11 cellular contexts compared by ENCODE assay signal in genomic region chr17:82780981-82781893, GRCh38. TPM values are rescaled to one million over a fixed set of nuclear protein-coding genes. Genes with fewer than 3 reads are reported as not detected.
DNase-seq lines count a peak whose midpoint lies in the region; ATAC-seq and TF ChIP-seq lines count a peak whose summit lies in the region.
"Had no signal": no experiment of that assay in that cellular context is flagged by ENCODE, and none has a peak within 500 bp of the region (broad histone marks: within the 10 kb centered on the region; RNA-seq: fewer than 3 reads in every experiment).

No MANE protein-coding gene starts in this region.

- H3K9me3 ChIP-seq in SK-N-SH (no peaks in the 10 kb centered on the region), HEK293 (ENCODE audit: control insufficient read depth, insufficient read depth, low read depth, low read length) (no peaks in the 10 kb centered on the region), osteoblast (ENCODE audit: low read depth, low read length) (no peaks in the 10 kb centered on the region)
- H3K9me3 ChIP-seq: transverse colon had no signal

- WGBS in SK-N-SH (ENCODE audit: low lambda C conversion rate), result 80% methylated on average over 27 of the region's 27 CpGs

- H3K4me1 ChIP-seq in SK-N-SH (ENCODE audit: control insufficient read depth in 1 of 2, insufficient read depth in 2 of 2, low read depth in 1 of 2, low read length in 1 of 2) (no peaks in the 10 kb centered on the region; a peak in 2 of 4 replicates), HEK293 (ENCODE audit: control insufficient read depth, insufficient read depth, low read length) (no peaks in the 10 kb centered on the region), osteoblast (ENCODE audit: insufficient read depth, low read length) (no peaks in the 10 kb centered on the region)

- POLR2A ChIA-PET in SK-N-SH (lab: Yijun Ruan, JAX), result interaction anchor here (0.7 kb wide), 1 partner anchor 136 kb away, joined by 3 read pairs; no protein-coding TSS in a partner anchor
- POLR2A ChIA-PET in HEK293 (lab: Yijun Ruan, JAX), result no interaction called here

- H3K4me2 ChIP-seq in SK-N-SH, result no peak overlapping the region
- no peak overlapping the region for H3K4me2 ChIP-seq in osteoblast (ENCODE audit: insufficient read depth, low read length)

- H3K27ac ChIP-seq in SK-N-SH (ENCODE audit: low read depth in 2 of 2, low read length in 1 of 2) (no peak overlapping the region), HEK293 (ENCODE audit: extremely low read depth, low read depth, low read length) (no peak overlapping the region), osteoblast (ENCODE audit: low read depth, low read length) (no peak overlapping the region)

- H4K20me1 ChIP-seq in SK-N-SH (ENCODE audit: insufficient read depth), result peaks cover 14% of the 10 kb centered on the region; the same call in 1 of the 2 replicates
- no peaks in the 10 kb centered on the region for H4K20me1 ChIP-seq in osteoblast (ENCODE audit: insufficient read depth, low read length)

- DNase-seq in SK-N-SH (no peak), osteoblast (ENCODE audit: insufficient read length, low spot score, missing footprints) (peak; percentile 48), NCI-H2196 (lab: John Stamatoyannopoulos, UW; ENCODE audit: unreplicated experiment) (no peak), NCI-H524 treated with DMSO at 0.1 percent for 48 hours (lab: John Stamatoyannopoulos, UW) (no peak), CD14-positive monocyte (ENCODE audit: low spot score) (no peak)

- H3K27me3 ChIP-seq in SK-N-SH (ENCODE audit: insufficient read depth) (no peaks in the 10 kb centered on the region), osteoblast (ENCODE audit: insufficient read depth, low read length) (no peaks in the 10 kb centered on the region)
- H3K27me3 ChIP-seq: transverse colon had no signal

- H3K36me3 ChIP-seq in SK-N-SH (replicated peaks in 1 of 2; ENCODE audit: control insufficient read depth in 1 of 2, insufficient read depth in 2 of 2, low read length in 1 of 2) (peaks cover 13 to 23% of the 10 kb centered on the region in 2 experiments), HEK293 (ENCODE audit: control insufficient read depth in 2 of 2, insufficient read depth in 1 of 2, low read length in 2 of 2) (peaks cover 21 to 46% of the 10 kb centered on the region in 2 experiments; a peak in 2 of 3 replicates), osteoblast (ENCODE audit: insufficient read depth, low read length) (peaks cover 13% of the 10 kb centered on the region)
- H3K36me3 ChIP-seq: transverse colon had no signal

- TF ChIP-seq EP300 in SK-N-SH (IDR thresholded peaks at IDR 0.05; ENCODE audit: borderline replicate concordance in 1 of 2, low read depth in 1 of 2, low read length in 1 of 2), result no peak

- CTCF ChIA-PET in SK-N-SH (lab: Yijun Ruan, JAX), result interaction anchor here (0.6 to 3.7 kb wide), 51 partner anchors 8 to 425 kb away, joined by 3 to 49 read pairs (median 5); no protein-coding TSS in a partner anchor
- CTCF ChIA-PET in HEK293 (lab: Yijun Ruan, JAX), result interaction anchor here (0.5 to 2.1 kb wide), 28 partner anchors 8 to 431 kb away, joined by 3 to 16 read pairs (median 4); no protein-coding TSS in a partner anchor

- H3K4me3 ChIP-seq in SK-N-SH (ENCODE audit: low read depth in 2 of 2, low read length in 1 of 2) (no peak overlapping the region; a peak in 1 of 4 replicates), HEK293 (ENCODE audit: low read depth, low read length) (no peak overlapping the region), osteoblast (ENCODE audit: insufficient read depth, low read length) (no peak overlapping the region)
- H3K4me3 ChIP-seq: transverse colon had no signal

- no peak overlapping the region for H2AFZ ChIP-seq in SK-N-SH (ENCODE audit: low read depth)
- no peak overlapping the region for H2AFZ ChIP-seq in osteoblast (ENCODE audit: low read length)

- TF ChIP-seq CTCF in SK-N-SH (IDR thresholded peaks at IDR 0.05) (no peak), HEK293 (tag by site-specific recombination; IDR thresholded peaks at IDR 0.05) (no peak), osteoblast (IDR thresholded peaks at IDR 0.05; ENCODE audit: extremely low read depth, low read depth, low read length) (no peak), CD14-positive monocyte (IDR thresholded peaks at IDR 0.05) (no peak)

- peak overlapping the region in 1 of 7 donors; percentile 50 for H3K27ac Mint-ChIP-seq in CD14-positive monocyte

- H3K36me3 Mint-ChIP-seq in CD14-positive monocyte, result peaks cover 24 to 40% of the 10 kb centered on the region in 2 donors

- H3K27me3 Mint-ChIP-seq in CD14-positive monocyte (ENCODE audit: low read depth in 3 of 3), result peaks cover 0 to 3% (median 2%) of the 10 kb centered on the region in 3 donors

- H3K9me2 ChIP-seq in SK-N-SH, result no peaks in the 10 kb centered on the region

- intact Hi-C loops in CD14-positive monocyte (cut with micrococcal nuclease), result loop anchor here in 1 of 2 donors (5.0 kb wide), 1 partner anchor 131 kb away; no protein-coding TSS in a partner anchor

- no peak for TF ChIP-seq RAD21 in SK-N-SH (IDR thresholded peaks at IDR 0.05; ENCODE audit: low read length)

- H3F3A ChIP-seq in SK-N-SH (replicated peaks; ENCODE audit: insufficient read depth), result peaks cover 3% of the 10 kb centered on the region

- peak; percentile 60 for ATAC-seq in SK-N-SH treated with all-trans-retinoic acid at 6 μM for 48 hours
- ATAC-seq in esophagus mucosa, result peak; percentile 16

- peaks cover 0 to 4% (median 0%) of the 10 kb centered on the region in 7 donors for H3K9me3 Mint-ChIP-seq in CD14-positive monocyte
- H3K9me3 Mint-ChIP-seq: T-helper 2 cell treated with Interferon-gamma antibody and Interleukin-4, amounts not matched to agents 5 μg/mL and 100 μg/mL, for 36 hours had no signal

- H3K9ac ChIP-seq in SK-N-SH, result no peak overlapping the region

- peaks cover 13% of the 10 kb centered on the region for H3K4me1 Mint-ChIP-seq in CD14-positive monocyte

- H3K4me3 Mint-ChIP-seq in CD14-positive monocyte, result no peak overlapping the region
- H3K4me3 Mint-ChIP-seq: T-helper 2 cell treated with Interferon-gamma antibody and Interleukin-4, amounts not matched to agents 5 μg/mL and 100 μg/mL, for 36 hours had no signal

- H3K79me2 ChIP-seq in SK-N-SH (ENCODE audit: insufficient read depth), result peaks cover 10% of the 10 kb centered on the region
- peaks cover 7% of the 10 kb centered on the region for H3K79me2 ChIP-seq in osteoblast (ENCODE audit: insufficient read depth, low read length)

TF ChIP-seq in SK-N-SH treated with all-trans-retinoic acid at 6 μM for 48 hours, 23 proteins besides CTCF, POLR2A, EP300 and RAD21 (continues in another document):
- TF ChIP-seq ISL1 (CRISPR knock-in tag; IDR thresholded peaks at IDR 0.05) (no peak), TOX (CRISPR knock-in tag; IDR thresholded peaks at IDR 0.05; ENCODE audit: borderline replicate concordance) (no peak), ZFP3 (CRISPR knock-in tag; IDR thresholded peaks at IDR 0.05) (no peak), ZNF565 (CRISPR knock-in tag; conservative IDR thresholded peaks at IDR 0.05; ENCODE audit: low read depth) (no peak), TCF4 (CRISPR knock-in tag; IDR thresholded peaks at IDR 0.05; ENCODE audit: borderline replicate concordance) (no peak), PPARA (CRISPR knock-in tag; IDR thresholded peaks at IDR 0.05; ENCODE audit: borderline replicate concordance) (no peak)

TF ChIP-seq in SK-N-SH, 30 proteins besides CTCF, POLR2A, EP300 and RAD21:
- TF ChIP-seq TEAD4 (IDR thresholded peaks at IDR 0.05; ENCODE audit: borderline replicate concordance, insufficient read depth) (no peak), RFX5 (IDR thresholded peaks at IDR 0.05; ENCODE audit: low read length) (no peak), TAF1 (IDR thresholded peaks at IDR 0.05; ENCODE audit: borderline replicate concordance, low read depth, low read length) (no peak)

TF ChIP-seq in HEK293, 187 proteins besides CTCF, POLR2A, EP300 and RAD21 (continues in another document):
- peak; percentile 86 for TF ChIP-seq PRDM10 (tag by site-specific recombination; IDR thresholded peaks at IDR 0.05)
- TF ChIP-seq ZFHX2 (tag by site-specific recombination; conservative IDR thresholded peaks at IDR 0.05), result peak; percentile 70; the same call in 1 of the 2 replicates

RNA-seq across cellular contexts. Expression of gene TBCD, which starts 29.4 kb away (rescaled TPM):
- polyA plus RNA-seq in SK-N-SH (2012; rRNA removed) (78.7 and 107 TPM in 2 replicates), CD14-positive monocyte (10 to 100 TPM; 54.7 to 74.0 TPM)
- 40.1 and 54.1 TPM in 2 replicates for polyA plus RNA-seq in SK-N-SH (2012; cell fraction: cytosol; rRNA removed)
- polyA plus RNA-seq in SK-N-SH (2012; cell fraction: nucleus; rRNA removed), result 188 and 264 TPM in 2 replicates
- total RNA-seq in esophagus mucosa (55.5 TPM), osteoblast (28.0 and 29.0 TPM in 2 replicates)

RNA-seq across cellular contexts. Expression of gene FN3K, which starts 45.8 kb away (rescaled TPM):
- polyA plus RNA-seq in SK-N-SH (2012; rRNA removed), result 4.3 and 9.9 TPM in 2 replicates
- polyA plus RNA-seq in SK-N-SH (2012; cell fraction: cytosol; rRNA removed), result 6.7 and 9.8 TPM in 2 replicates
- 23.0 and 32.8 TPM in 2 replicates for polyA plus RNA-seq in SK-N-SH (2012; cell fraction: nucleus; rRNA removed)
- 3.2 TPM for total RNA-seq in esophagus mucosa
- total RNA-seq in osteoblast, result 2.9 and 4.4 TPM in 2 replicates
- not detected for polyA plus RNA-seq in CD14-positive monocyte

RNA-seq across cellular contexts. Expression of gene ZNF750, which starts 58.6 kb away (rescaled TPM):
- polyA plus RNA-seq in SK-N-SH (2012; rRNA removed), result not detected in 2 replicates
- polyA plus RNA-seq in SK-N-SH (2012; cell fraction: cytosol; rRNA removed), result not detected in 2 replicates
- not detected in 2 replicates for polyA plus RNA-seq in SK-N-SH (2012; cell fraction: nucleus; rRNA removed)
- total RNA-seq in esophagus mucosa, result 133 TPM
- total RNA-seq in osteoblast, result not detected in 2 replicates
- not detected for polyA plus RNA-seq in CD14-positive monocyte
- total RNA-seq: A172, transverse colon had no signal

Comparison
In these comparisons a context has a peak if more than half of its experiments do, and no peak if none do; other contexts are left out.
1. RNA of gene ZNF750, which starts 58.6 kb away (total RNA-seq): 133 TPM in esophagus mucosa (single experiment); not detected in osteoblast; every median in the first group is over 100 times any median in the second.